In the genomic region with DNA sequence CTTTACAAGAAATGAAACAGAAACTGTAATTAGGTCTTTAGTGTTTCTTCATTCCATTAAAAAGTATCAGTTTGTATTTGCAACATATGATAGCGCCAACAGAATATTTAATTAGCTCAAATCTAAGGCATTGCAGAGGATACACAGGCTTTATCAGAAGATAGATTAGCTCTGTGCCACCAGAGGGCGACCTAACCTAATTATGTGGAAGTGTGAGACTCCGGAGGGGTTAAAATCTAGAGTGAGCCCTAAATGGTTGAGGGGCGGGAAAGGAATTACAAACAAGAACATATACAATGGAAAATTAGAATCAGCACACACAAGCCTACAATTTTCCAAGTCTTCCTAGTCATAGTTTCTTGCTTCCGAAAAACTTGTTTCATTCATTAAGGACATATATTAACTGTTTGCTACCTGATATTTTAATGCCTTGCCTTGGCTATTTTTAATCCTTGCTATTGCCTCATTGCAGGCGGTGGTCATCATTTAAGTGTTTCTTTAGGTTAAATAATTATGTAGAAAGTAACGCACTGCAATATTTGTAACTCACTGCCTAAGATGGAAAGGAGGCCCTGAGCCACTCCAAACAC, we compare ENCODE assay signal across 8 cellular contexts. TPM values are rescaled to one million over a fixed set of nuclear protein-coding genes. Genes with fewer than 3 reads are reported as not detected.
DNase-seq lines count a peak whose midpoint lies in the region; ATAC-seq and TF ChIP-seq lines count a peak whose summit lies in the region.

No MANE protein-coding gene starts in this region.

- no peaks in the 10 kb centered on the region for H3K79me1 ChIP-seq in mesenchymal stem cell (replicated peaks; ENCODE audit: low read length, poor library complexity, severe bottlenecking)

- peak; percentile 56 for ATAC-seq in thoracic aorta (ENCODE audit: insufficient number of reproducible peaks, low FRiP score, low read depth)

- 64% methylated on average over 1 of the region's 7 CpGs for WGBS in mesenchymal stem cell

- no peak overlapping the region for H3K18ac ChIP-seq in mesenchymal stem cell (ENCODE audit: low read depth in 1 of 2, low read length in 2 of 2)

- no peak overlapping the region for H2AFZ ChIP-seq in mesenchymal stem cell (ENCODE audit: low read depth, low read length)

- TF ChIP-seq CTCF in thoracic aorta (IDR thresholded peaks at IDR 0.05): peak; percentile 64

- DNase-seq in NK-92 treated with Interleukin-12 subunit alpha and Interleukin-12 subunit beta, amount 100 ng/mL, for 24 hours (lab: John Stamatoyannopoulos, UW): peak; percentile 14
- DNase-seq in NK-92 (lab: John Stamatoyannopoulos, UW; ENCODE audit: unreplicated experiment) (no peak), MV-4-11 (lab: John Stamatoyannopoulos, UW) (peak; percentile 36), SKM-1 treated with dmso at 0.1 percent for 144 hours (lab: John Stamatoyannopoulos, UW; ENCODE audit: unreplicated experiment) (peak; percentile 37), dermis blood vessel endothelial cell (peak; percentile 82), mesenchymal stem cell (peak; percentile 57), thoracic aorta (ENCODE audit: low spot score) (no peak), T1000 (lab: John Stamatoyannopoulos, UW) (no peak)

- H2AK5ac ChIP-seq in mesenchymal stem cell (ENCODE audit: low read length, severe bottlenecking): no peak overlapping the region

- H2BK15ac ChIP-seq in mesenchymal stem cell (ENCODE audit: low read depth, poor library complexity, severe bottlenecking): no peak overlapping the region

- H3K27ac ChIP-seq in mesenchymal stem cell (ENCODE audit: low read length, poor library complexity, severe bottlenecking) (no peak overlapping the region), thoracic aorta (peak overlapping the region in 1 of 2 donors; percentile 1)

- H3K4me1 ChIP-seq in mesenchymal stem cell (ENCODE audit: control insufficient read depth, insufficient read depth, low read depth, low read length) (peaks cover 6% of the 10 kb centered on the region), thoracic aorta (ENCODE audit: control insufficient read depth in 1 of 2, low read depth in 2 of 2) (peaks cover 0 to 14% of the 10 kb centered on the region in 2 donors)

- no peak overlapping the region for H2BK120ac ChIP-seq in mesenchymal stem cell (ENCODE audit: low read depth, low read length)

- H3K23ac ChIP-seq in mesenchymal stem cell (ENCODE audit: low read length in 2 of 2): no peak overlapping the region

- no peak overlapping the region for H3K4me3 ChIP-seq in mesenchymal stem cell (ENCODE audit: insufficient read depth in 1 of 2, low read depth in 1 of 2, low read length in 2 of 2)
- peak overlapping the region; percentile 62 for H3K4me3 ChIP-seq in thoracic aorta

- H2BK12ac ChIP-seq in mesenchymal stem cell (ENCODE audit: low read length in 2 of 2): no peak overlapping the region

- H3K9ac ChIP-seq in mesenchymal stem cell (ENCODE audit: low read length): no peak overlapping the region

- H3K9me3 ChIP-seq in mesenchymal stem cell (ENCODE audit: control insufficient read depth, low read length) (no peaks in the 10 kb centered on the region), thoracic aorta (no peaks in the 10 kb centered on the region)

- H3K36me3 ChIP-seq in mesenchymal stem cell (ENCODE audit: control insufficient read depth in 1 of 2, insufficient read depth in 2 of 2, low read depth in 1 of 2, low read length in 2 of 2) (no peaks in the 10 kb centered on the region), thoracic aorta (no peaks in the 10 kb centered on the region)

- no peak overlapping the region for H4K91ac ChIP-seq in mesenchymal stem cell (ENCODE audit: low read length)

- H4K8ac ChIP-seq in mesenchymal stem cell (ENCODE audit: low read length): no peak overlapping the region

- no peak overlapping the region for H3K4me2 ChIP-seq in mesenchymal stem cell (ENCODE audit: low read length, poor library complexity, severe bottlenecking)

- H3K4ac ChIP-seq in mesenchymal stem cell (ENCODE audit: low read depth in 1 of 2, low read length in 2 of 2): no peak overlapping the region

- H2BK5ac ChIP-seq in mesenchymal stem cell (ENCODE audit: low read depth, low read length, poor library complexity, severe bottlenecking): no peak overlapping the region

- H3K14ac ChIP-seq in mesenchymal stem cell (ENCODE audit: low read length in 2 of 2): no peak overlapping the region

- H3K27me3 ChIP-seq in mesenchymal stem cell (ENCODE audit: control insufficient read depth in 1 of 2, insufficient read depth in 1 of 2, low read length in 2 of 2) (peaks cover 0 to 25% of the 10 kb centered on the region in 2 experiments), thoracic aorta (replicated peaks; ENCODE audit: insufficient read depth) (no peaks in the 10 kb centered on the region)

RNA-seq across cellular contexts. Expression of a gene that starts 18.0 kb away (rescaled TPM):
- total RNA-seq in dermis blood vessel endothelial cell (0.05 TPM in 1 of 2 replicates, not detected in the other), thoracic aorta (10 to 100 TPM in 1 of 2 donors, 1 to 10 TPM in 1; 9.9 to 40.1 TPM)
- 0.01 TPM for polyA plus RNA-seq in mesenchymal stem cell (2013, experiment 1 of 2)
- polyA plus RNA-seq in mesenchymal stem cell (2013, experiment 2 of 2): not detected

Comparison
In these comparisons a context has a peak if more than half of its experiments do, and no peak if none do; other contexts are left out.
1. DNase-seq: peak in NK-92 treated with Interleukin-12 subunit alpha and Interleukin-12 subunit beta, amount 100 ng/mL, for 24 hours (single experiment), MV-4-11 (single experiment), SKM-1 treated with dmso at 0.1 percent for 144 hours (single experiment), dermis blood vessel endothelial cell (single experiment) and mesenchymal stem cell (single experiment); none in NK-92 (single experiment), thoracic aorta (single experiment) and T1000 (single experiment).
2. RNA of a gene that starts 18.0 kb away (total RNA-seq): 9.9 to 40.1 TPM in thoracic aorta; 0.05 TPM in dermis blood vessel endothelial cell; every median in the first group is over 10 times any median in the second.